16 cellular contexts compared by ENCODE assay signal in genomic region chr1:221328371-221328770, GRCh38.
A peak's percentile ranks its signal among the peaks of the same experiment; 100 is the strongest.
DNase-seq lines count a peak whose midpoint lies in the region; FAIRE-seq and TF ChIP-seq lines count a peak whose summit lies in the region.
"Had no signal": no experiment of that assay in that cellular context is flagged by ENCODE, and none has a peak within 500 bp of the region (broad histone marks: within the 10 kb centered on the region; RNA-seq: fewer than 3 reads in every experiment).

No MANE protein-coding gene starts in this region.

- no peak for TF ChIP-seq CTCF in AG10803 (conservative IDR thresholded peaks at IDR 0.05; ENCODE audit: low read length)

- FAIRE-seq in GM12892 (lab: Jason Lieb, UNC): no peak
- FAIRE-seq: GM12891, H54 had no signal

- DNase-seq in NCI-H1417 treated with DMSO at 0.1 percent for 48 hours (lab: John Stamatoyannopoulos, UW): peak; percentile 36
- no peak for DNase-seq in NCI-H1417 (lab: John Stamatoyannopoulos, UW)
- peak; percentile 43 for DNase-seq in AG10803 (ENCODE audit: low read depth)
- peak; percentile 54 for DNase-seq in NCI-H69 (lab: John Stamatoyannopoulos, UW)
- peak; percentile 50 for DNase-seq in fibroblast of peridontal ligament (ENCODE audit: extremely low read depth)
- DNase-seq in GM12892 (ENCODE audit: insufficient read length): no peak
- DNase-seq in NCI-H1694 treated with DMSO at 0.1 percent for 48 hours (lab: John Stamatoyannopoulos, UW): no peak
- no peak for DNase-seq in NCI-H1105 treated with DMSO at 0.1 percent for 48 hours (lab: John Stamatoyannopoulos, UW)
- DNase-seq: 8988T; Calu3; CD8-positive, alpha-beta T cell; HCEC 1CT had no signal

- no peak for TF ChIP-seq POLR2A in GM12892 (IDR thresholded peaks at IDR 0.05; ENCODE audit: low read depth, low read length)

- H3K4me3 ChIP-seq in AG10803 (ENCODE audit: low read length): no peak overlapping the region
- H3K4me3 ChIP-seq: BLaER1 treated with 17β-estradiol and CSF1 and Interleukin-3, amounts not matched to agents 10 nM and 100 nM; GM23338 had no signal

Comparison
In these comparisons a context has a peak if more than half of its experiments do, and no peak if none do; other contexts are left out.
1. DNase-seq: peak in NCI-H1417 treated with DMSO at 0.1 percent for 48 hours (single experiment), AG10803 (single experiment), NCI-H69 (single experiment) and fibroblast of peridontal ligament (single experiment); none in NCI-H1417 (0 of 3), GM12892 (single experiment), NCI-H1694 treated with DMSO at 0.1 percent for 48 hours (single experiment) and NCI-H1105 treated with DMSO at 0.1 percent for 48 hours (single experiment).